In genomic region chr1:201023517-201023902, GRCh38 we compare ENCODE assay signal across 8 cellular contexts. TPM values are rescaled to one million over a fixed set of nuclear protein-coding genes. Genes with fewer than 3 reads are reported as not detected.
DNase-seq lines count a peak whose midpoint lies in the region; ATAC-seq, FAIRE-seq and TF ChIP-seq lines count a peak whose summit lies in the region.

KIF21B (minus strand) TSS chr1:201023714; CDS start chr1:201023383, 331 bp downstream.

- peak within 1 kb of the TSS; percentile 82 for H3K4me3 ChIP-seq in GM12865 (ENCODE audit: low read depth, low read length)
- H3K4me3 ChIP-seq in astrocyte (ENCODE audit: insufficient read depth, low read depth, low read length), result peak within 1 kb of the TSS; percentile 46
- H3K4me3 ChIP-seq in iPS-15b (ENCODE audit: low read depth, low read length), result peak within 1 kb of the TSS; percentile 76
- peak within 1 kb of the TSS; percentile 43 to 59 (median 54) for H3K4me3 ChIP-seq in skin epidermis

- H3K4me2 ChIP-seq in astrocyte (ENCODE audit: low read length), result peak within 1 kb of the TSS; percentile 84

- no peak for FAIRE-seq in astrocyte (lab: Jason Lieb, UNC)

- H2AFZ ChIP-seq in astrocyte (ENCODE audit: low read depth, low read length), result peak within 1 kb of the TSS; percentile 22

- H3K27me3 Mint-ChIP-seq in T-helper 2 cell treated with Interferon-gamma antibody and Interleukin-4, amounts not matched to agents 5 μg/mL and 100 μg/mL, for 36 hours (ENCODE audit: low read depth), result no peaks in the 10 kb centered on the region
- peaks cover 8% of the 10 kb centered on the region for H3K27me3 Mint-ChIP-seq in astrocyte (ENCODE audit: low read depth, unreplicated experiment)

- H3K27ac ChIP-seq in astrocyte (ENCODE audit: low read depth, low read length), result no peak within 1 kb of the TSS
- H3K27ac ChIP-seq in skin epidermis, result peak within 1 kb of the TSS in 17 of 21 experiments; percentile 26 to 90 (median 74)

- no peaks in the 10 kb centered on the region for H3K9me3 Mint-ChIP-seq in T-helper 2 cell treated with Interferon-gamma antibody and Interleukin-4, amounts not matched to agents 5 μg/mL and 100 μg/mL, for 36 hours
- H3K9me3 Mint-ChIP-seq in astrocyte (ENCODE audit: unreplicated experiment), result no peaks in the 10 kb centered on the region

- H3K27ac Mint-ChIP-seq in T-helper 2 cell treated with Interferon-gamma antibody and Interleukin-4, amounts not matched to agents 5 μg/mL and 100 μg/mL, for 36 hours, result peak within 1 kb of the TSS; percentile 97
- H3K27ac Mint-ChIP-seq in astrocyte (ENCODE audit: unreplicated experiment), result peak within 1 kb of the TSS; percentile 41

- no peaks in the 10 kb centered on the region for H3K9me3 ChIP-seq in astrocyte (ENCODE audit: insufficient read depth, low read depth, low read length)
- H3K9me3 ChIP-seq in iPS-15b (ENCODE audit: control insufficient read depth, insufficient read depth, low read length), result no peaks in the 10 kb centered on the region

- peak within 1 kb of the TSS; percentile 92 for H3K4me3 Mint-ChIP-seq in T-helper 2 cell treated with Interferon-gamma antibody and Interleukin-4, amounts not matched to agents 5 μg/mL and 100 μg/mL, for 36 hours
- peak within 1 kb of the TSS; percentile 88 for H3K4me3 Mint-ChIP-seq in astrocyte (ENCODE audit: unreplicated experiment)

- H3K9ac ChIP-seq in astrocyte (ENCODE audit: low read length) (peak within 1 kb of the TSS; percentile 59), iPS-15b (ENCODE audit: low read depth, low read length) (peak within 1 kb of the TSS; percentile 47)

- DNase-seq in GM12865 (ENCODE audit: low read depth), result peak; percentile 89
- DNase-seq in NCI-H1105 treated with DMSO at 0.1 percent for 48 hours (lab: John Stamatoyannopoulos, UW), result peak; percentile 72
- DNase-seq in T-helper 2 cell treated with Interferon-gamma antibody and Interleukin-4, amounts not matched to agents 5 μg/mL and 100 μg/mL, for 36 hours (ENCODE audit: low spot score), result peak; percentile 91
- DNase-seq in astrocyte (ENCODE audit: low read depth), result no peak
- no peak for DNase-seq in cortex of kidney (lab: John Stamatoyannopoulos, UW)

- H3K27me3 ChIP-seq in astrocyte (ENCODE audit: insufficient read depth, low read length) (no peaks in the 10 kb centered on the region), iPS-15b (ENCODE audit: control insufficient read depth, insufficient read depth, low read length) (peaks cover 8% of the 10 kb centered on the region)

- H3K79me2 ChIP-seq in astrocyte (ENCODE audit: insufficient read depth, low read length), result no peaks in the 10 kb centered on the region

- H3K4me1 ChIP-seq in astrocyte (ENCODE audit: insufficient read depth, low read length), result peaks cover 22% of the 10 kb centered on the region
- peaks cover 54% of the 10 kb centered on the region for H3K4me1 ChIP-seq in iPS-15b (ENCODE audit: control insufficient read depth, insufficient read depth, low read length)

- peak; percentile 44 for ATAC-seq in HG02623 (IDR thresholded peaks at IDR 0.05; ENCODE audit: unreplicated experiment)

- peaks cover 60% of the 10 kb centered on the region for H3K4me1 Mint-ChIP-seq in T-helper 2 cell treated with Interferon-gamma antibody and Interleukin-4, amounts not matched to agents 5 μg/mL and 100 μg/mL, for 36 hours (ENCODE audit: low read depth)
- peaks cover 35% of the 10 kb centered on the region for H3K4me1 Mint-ChIP-seq in astrocyte (ENCODE audit: low read depth, unreplicated experiment)

- H3K36me3 ChIP-seq in astrocyte (ENCODE audit: insufficient read depth, low read length) (no peaks in the 10 kb centered on the region), iPS-15b (ENCODE audit: control insufficient read depth, insufficient read depth, low read length) (peaks cover 4% of the 10 kb centered on the region)

- TF ChIP-seq CTCF in GM12865 (IDR thresholded peaks at IDR 0.05; ENCODE audit: insufficient read depth, low read depth, low read length, missing control alignments), result no peak
- TF ChIP-seq CTCF in astrocyte (IDR thresholded peaks at IDR 0.05; ENCODE audit: insufficient read depth, low read depth, low read length), result no peak

- H4K20me1 ChIP-seq in astrocyte (ENCODE audit: insufficient read depth, low read length), result no peaks in the 10 kb centered on the region

- H3K36me3 Mint-ChIP-seq in T-helper 2 cell treated with Interferon-gamma antibody and Interleukin-4, amounts not matched to agents 5 μg/mL and 100 μg/mL, for 36 hours (ENCODE audit: low read depth), result peaks cover 17% of the 10 kb centered on the region
- no peaks in the 10 kb centered on the region for H3K36me3 Mint-ChIP-seq in astrocyte (ENCODE audit: low read depth, unreplicated experiment)

RNA-seq across cellular contexts. Expression of gene KIF21B, which starts in this region (rescaled TPM):
- total RNA-seq in astrocyte, result 4.7 and 5.6 TPM in 2 replicates

Comparison
In these comparisons a context has a peak if more than half of its experiments do, and no peak if none do; other contexts are left out.
1. DNase-seq: peak in GM12865 (single experiment), NCI-H1105 treated with DMSO at 0.1 percent for 48 hours (single experiment) and T-helper 2 cell treated with Interferon-gamma antibody and Interleukin-4, amounts not matched to agents 5 μg/mL and 100 μg/mL, for 36 hours (single experiment); none in astrocyte (single experiment) and cortex of kidney (single experiment).
2. Peak in every context shown above with its lines, with median percentiles within 50 percentile points of each other: H3K4me3 ChIP-seq.